In genomic region chr5:156799171-156799570, GRCh38 we compare ENCODE assay signal across 3 cellular contexts.
TF ChIP-seq lines count a peak whose summit lies in the region.

No MANE protein-coding gene starts in this region.

TF ChIP-seq in A549, 52 proteins besides CTCF, POLR2A, EP300 and RAD21:
- TF ChIP-seq BCL3 (IDR thresholded peaks at IDR 0.05) (no peak), JUNB (IDR thresholded peaks at IDR 0.05) (no peak), CEBPB (IDR thresholded peaks at IDR 0.05) (no peak), RNF2 (IDR thresholded peaks at IDR 0.05; ENCODE audit: borderline replicate concordance, low read depth) (no peak), KDM1A (IDR thresholded peaks at IDR 0.05; ENCODE audit: low read depth) (no peak), SREBF2 (IDR thresholded peaks at IDR 0.05) (no peak), EHF (CRISPR knock-in tag; IDR thresholded peaks at IDR 0.05) (no peak)

TF ChIP-seq in GM12878, 131 proteins besides CTCF, POLR2A, EP300 and RAD21:
- TF ChIP-seq CHD1 (IDR thresholded peaks at IDR 0.05; ENCODE audit: low read depth, low read length) (no peak), YBX1 (IDR thresholded peaks at IDR 0.05) (no peak), BCL11A (IDR thresholded peaks at IDR 0.05; ENCODE audit: low read depth, low read length) (no peak), ETV6 (conservative IDR thresholded peaks at IDR 0.05 in 1 of 2, IDR thresholded peaks at IDR 0.05 in 1 of 2; ENCODE audit: borderline replicate concordance in 1 of 2, low read depth in 1 of 2) (no peak), NR2C1 (IDR thresholded peaks at IDR 0.05) (no peak), E2F4 (IDR thresholded peaks at IDR 0.05; ENCODE audit: low read depth, low read length) (no peak), IKZF1 (conservative IDR thresholded peaks at IDR 0.05) (no peak), ZBTB33 (IDR thresholded peaks at IDR 0.05) (no peak), ZNF24 (IDR thresholded peaks at IDR 0.05) (no peak), PAX8 (IDR thresholded peaks at IDR 0.05) (no peak), ZSCAN29 (IDR thresholded peaks at IDR 0.05) (no peak), IRF5 (IDR thresholded peaks at IDR 0.05; ENCODE audit: borderline replicate concordance) (no peak), PKNOX1 (IDR thresholded peaks at IDR 0.05) (no peak), ASH2L (IDR thresholded peaks at IDR 0.05; ENCODE audit: borderline replicate concordance, low read depth) (no peak), GABPA (IDR thresholded peaks at IDR 0.05; ENCODE audit: low read depth) (no peak)

TF ChIP-seq in SK-N-SH treated with all-trans-retinoic acid at 6 μM for 48 hours, 23 proteins besides CTCF, POLR2A, EP300 and RAD21:
- TF ChIP-seq ZNF8 (CRISPR knock-in tag; IDR thresholded peaks at IDR 0.05) (no peak), ZNF565 (CRISPR knock-in tag; conservative IDR thresholded peaks at IDR 0.05; ENCODE audit: low read depth) (no peak), ESRRG (CRISPR knock-in tag; IDR thresholded peaks at IDR 0.05) (no peak), ISL1 (CRISPR knock-in tag; IDR thresholded peaks at IDR 0.05) (no peak), TSHZ2 (CRISPR knock-in tag; IDR thresholded peaks at IDR 0.05) (no peak), POU6F1 (CRISPR knock-in tag; IDR thresholded peaks at IDR 0.05; ENCODE audit: borderline replicate concordance, low read depth) (no peak), ARNTL (CRISPR knock-in tag; IDR thresholded peaks at IDR 0.05; ENCODE audit: borderline replicate concordance, low read depth) (no peak), ZC3H10 (CRISPR knock-in tag; IDR thresholded peaks at IDR 0.05) (no peak), ZFP3 (CRISPR knock-in tag; IDR thresholded peaks at IDR 0.05) (no peak), CREB5 (CRISPR knock-in tag; IDR thresholded peaks at IDR 0.05; ENCODE audit: low read depth) (no peak), ZFP30 (CRISPR knock-in tag; IDR thresholded peaks at IDR 0.05) (no peak), GLIS3 (CRISPR knock-in tag; IDR thresholded peaks at IDR 0.05) (no peak), ZNF70 (CRISPR knock-in tag; IDR thresholded peaks at IDR 0.05) (no peak), RARB (CRISPR knock-in tag; IDR thresholded peaks at IDR 0.05) (no peak), OSR1 (CRISPR knock-in tag; IDR thresholded peaks at IDR 0.05) (no peak)
